Comparison of ENCODE assay signal across 16 cellular contexts in the genomic region with DNA sequence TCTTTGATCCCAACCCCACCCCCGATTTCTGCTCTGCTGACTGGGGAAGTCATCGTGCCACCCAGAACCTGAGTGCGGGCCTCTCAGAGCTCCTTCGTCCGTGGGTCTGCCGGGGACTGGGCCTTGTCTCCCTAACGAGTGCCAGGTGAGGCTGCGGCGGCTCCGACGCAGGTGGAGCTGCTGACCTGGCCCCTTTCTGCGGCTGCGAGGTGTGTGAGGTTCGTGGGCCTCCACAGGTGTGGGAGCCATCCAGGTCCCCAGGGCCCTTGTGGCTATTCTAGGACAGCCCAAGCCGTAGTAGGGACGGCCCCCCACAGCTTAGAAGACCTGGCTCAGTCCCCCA. TPM values are rescaled to one million over a fixed set of nuclear protein-coding genes. Genes with fewer than 3 reads are reported as not detected.
DNase-seq lines count a peak whose midpoint lies in the region; FAIRE-seq and TF ChIP-seq lines count a peak whose summit lies in the region.
"Had no signal": no experiment of that assay in that cellular context is flagged by ENCODE, and none has a peak within 500 bp of the region (broad histone marks: within the 10 kb centered on the region; RNA-seq: fewer than 3 reads in every experiment).

No MANE protein-coding gene starts in this region.

- no peak overlapping the region for H2BK120ac ChIP-seq in neuronal stem cell (ENCODE audit: low read depth, low read length)

- no peak overlapping the region for H3K18ac ChIP-seq in neuronal stem cell (ENCODE audit: low read length)

- no peak for FAIRE-seq in kidney (lab: Jason Lieb, UNC)

- H4K8ac ChIP-seq in neuronal stem cell (ENCODE audit: low read depth, low read length), result no peak overlapping the region

- H3K4me3 Mint-ChIP-seq in CD14-positive monocyte (no peak overlapping the region), IgD-negative memory B cell (peak overlapping the region; percentile 41 to 86 (median 66))

- peaks cover 0 to 2% (median 0%) of the 10 kb centered on the region in 7 donors for H3K9me3 Mint-ChIP-seq in CD14-positive monocyte
- H3K9me3 Mint-ChIP-seq in IgD-negative memory B cell, result no peaks in the 10 kb centered on the region

- H3K4me3 ChIP-seq in endocrine pancreas (ENCODE audit: control insufficient read depth, insufficient read depth, low read length) (no peak overlapping the region), neuronal stem cell (ENCODE audit: low read length in 2 of 2) (no peak overlapping the region), prostate gland (no peak overlapping the region), kidney (ENCODE audit: low read length in 2 of 2) (peak overlapping the region in 1 of 2 donors; percentile 70)

- intact Hi-C loops in CD14-positive monocyte (cut with micrococcal nuclease) (loop anchor here in 1 of 2 donors (5.0 kb wide), 1 partner anchor 35 kb away; no protein-coding TSS in a partner anchor), prostate gland (cut with DNase I) (no loop called here), kidney (cut with DNase I) (no loop called here)

- H3K27me3 ChIP-seq in endocrine pancreas (ENCODE audit: control insufficient read depth, insufficient read depth, low read length) (no peaks in the 10 kb centered on the region), neuronal stem cell (ENCODE audit: control insufficient read depth in 3 of 3, insufficient read depth in 3 of 3, low read depth in 1 of 3, low read length in 3 of 3) (no peaks in the 10 kb centered on the region), prostate gland (replicated peaks; ENCODE audit: insufficient read depth) (no peaks in the 10 kb centered on the region)
- H3K27me3 ChIP-seq: transverse colon had no signal

- H3K36me3 Mint-ChIP-seq in CD14-positive monocyte (peaks cover 34 to 47% of the 10 kb centered on the region in 2 donors), IgD-negative memory B cell (no peaks in the 10 kb centered on the region)

- H3K27me3 Mint-ChIP-seq in CD14-positive monocyte (ENCODE audit: low read depth in 3 of 3) (no peaks in the 10 kb centered on the region), IgD-negative memory B cell (no peaks in the 10 kb centered on the region)

- H3K9me3 ChIP-seq in endocrine pancreas (ENCODE audit: control insufficient read depth, low read length) (no peaks in the 10 kb centered on the region), neuronal stem cell (replicated peaks in 1 of 2; ENCODE audit: control insufficient read depth in 2 of 2, insufficient read depth in 1 of 2, low read depth in 1 of 2, low read length in 2 of 2) (no peaks in the 10 kb centered on the region), prostate gland (no peaks in the 10 kb centered on the region), kidney (ENCODE audit: control insufficient read depth in 1 of 2, low read length in 2 of 2) (no peaks in the 10 kb centered on the region)
- H3K9me3 ChIP-seq: transverse colon had no signal

- H3K36me3 ChIP-seq in endocrine pancreas (ENCODE audit: control insufficient read depth, insufficient read depth, low read length), result peaks cover 4% of the 10 kb centered on the region
- peaks cover 46 to 71% of the 10 kb centered on the region in 2 donors for H3K36me3 ChIP-seq in neuronal stem cell (replicated peaks in 1 of 2; ENCODE audit: control insufficient read depth in 2 of 2, insufficient read depth in 2 of 2, low read length in 2 of 2)
- peaks cover 15 to 21% of the 10 kb centered on the region in 2 donors for H3K36me3 ChIP-seq in prostate gland
- H3K36me3 ChIP-seq in kidney (ENCODE audit: control insufficient read depth in 1 of 2, insufficient read depth in 2 of 2, low read length in 2 of 2), result peaks cover 16 to 21% of the 10 kb centered on the region in 2 donors

- WGBS in neuronal stem cell (ENCODE audit: extremely low coverage in 2 of 2, insufficient read length in 2 of 2, insufficient replicate concordance in 1 of 2), 2 donors, result no CpG with 5 or more reads among the region's 16 CpGs
- WGBS in prostate gland, result 58% methylated on average over 13 of the region's 16 CpGs

- H2BK12ac ChIP-seq in neuronal stem cell (ENCODE audit: low read length), result no peak overlapping the region

- DNase-seq in CD14-positive monocyte (ENCODE audit: low spot score) (no peak), neuronal stem cell (ENCODE audit: low spot score) (no peak), DMS53 treated with DMSO at 0.1 percent for 48 hours (lab: John Stamatoyannopoulos, UW; ENCODE audit: unreplicated experiment) (no peak), prostate gland (ENCODE audit: low spot score) (no peak), kidney (no peak), NCI-H2081 (lab: John Stamatoyannopoulos, UW) (no peak)
- DNase-seq: activated CD8-positive, alpha-beta memory T cell treated with anti-CD3 and anti-CD28 coated beads, Interleukin-2, amount 50 U/mL, for 4 hours; DMS79; hypothalamus; stimulated activated CD4-positive, alpha-beta T cell treated with anti-CD3 and anti-CD28 coated beads, Interleukin-4, amount 100 ng/mL, for 4 hours; SW 1271; transverse colon had no signal

- H3K4ac ChIP-seq in neuronal stem cell (ENCODE audit: low read length), result no peak overlapping the region

- no peak overlapping the region for H2BK15ac ChIP-seq in neuronal stem cell (ENCODE audit: low read length)

- no peak for TF ChIP-seq POLR2A in prostate gland (IDR thresholded peaks at IDR 0.05)

- H3K14ac ChIP-seq in neuronal stem cell (ENCODE audit: low read length), result no peak overlapping the region

- H3K4me1 Mint-ChIP-seq in CD14-positive monocyte (peaks cover 31% of the 10 kb centered on the region), IgD-negative memory B cell (peaks cover 14 to 16% (median 15%) of the 10 kb centered on the region in 3 donors)

- no peak overlapping the region for H3K4me2 ChIP-seq in neuronal stem cell (ENCODE audit: insufficient read depth, low read length, poor library complexity, severe bottlenecking)

- H2AK5ac ChIP-seq in neuronal stem cell (ENCODE audit: low read depth, low read length), result no peak overlapping the region

- H3K79me1 ChIP-seq in neuronal stem cell (ENCODE audit: low read depth, low read length), result peaks cover 33% of the 10 kb centered on the region

- no peak overlapping the region for H2AFZ ChIP-seq in neuronal stem cell (ENCODE audit: low read length)

- H3K27ac Mint-ChIP-seq in CD14-positive monocyte (peak overlapping the region in 4 of 7 donors; percentile 43 to 69 (median 58)), IgD-negative memory B cell (peak overlapping the region in 2 of 3 donors; percentile 59 to 93)

- H3K9ac ChIP-seq in endocrine pancreas (ENCODE audit: control insufficient read depth, insufficient read depth, low read length), result peak overlapping the region; percentile 31
- peak overlapping the region; percentile 21 for H3K9ac ChIP-seq in neuronal stem cell (ENCODE audit: low read depth, low read length, poor library complexity)
- H3K9ac ChIP-seq in kidney (ENCODE audit: low read length in 2 of 2), result peak overlapping the region in 1 of 2 donors; percentile 34

- H4K91ac ChIP-seq in neuronal stem cell (ENCODE audit: low read depth, low read length, poor library complexity), result no peak overlapping the region

- TF ChIP-seq CTCF in CD14-positive monocyte (IDR thresholded peaks at IDR 0.05) (no peak), prostate gland (IDR thresholded peaks at IDR 0.05) (no peak), kidney (IDR thresholded peaks at IDR 0.05; ENCODE audit: borderline replicate concordance, extremely low read depth, insufficient read depth) (no peak)

- H3K27ac ChIP-seq in neuronal stem cell (replicated peaks; ENCODE audit: low read length) (no peak overlapping the region), prostate gland (no peak overlapping the region), kidney (ENCODE audit: low read depth in 2 of 2, low read length in 2 of 2) (peak overlapping the region in 1 of 2 donors; percentile 32)

- H3K23ac ChIP-seq in neuronal stem cell (ENCODE audit: low read depth, low read length, poor library complexity), result no peak overlapping the region

- no peak overlapping the region for H2BK5ac ChIP-seq in neuronal stem cell (ENCODE audit: low read length)

- H3K4me1 ChIP-seq in endocrine pancreas (ENCODE audit: control insufficient read depth, insufficient read depth, low read length) (no peaks in the 10 kb centered on the region), neuronal stem cell (ENCODE audit: control insufficient read depth in 2 of 2, insufficient read depth in 1 of 2, low read depth in 1 of 2, low read length in 2 of 2) (peaks cover 12 to 13% of the 10 kb centered on the region in 2 donors), prostate gland (replicated peaks) (peaks cover 19% of the 10 kb centered on the region), kidney (ENCODE audit: control insufficient read depth in 1 of 2, insufficient read depth in 1 of 2, low read depth in 1 of 2, low read length in 2 of 2) (peaks cover 10 to 29% of the 10 kb centered on the region in 2 donors)

RNA-seq across cellular contexts. Expression of a gene that starts 3.0 kb away (rescaled TPM):
- 10 to 100 TPM; 76.8 to 88.8 TPM for polyA plus RNA-seq in CD14-positive monocyte
- 165 TPM for polyA plus RNA-seq in IgD-negative memory B cell
- 253 TPM for polyA plus RNA-seq in neuronal stem cell (2013, experiment 1 of 2)
- polyA plus RNA-seq in neuronal stem cell (2013, experiment 2 of 2), result 258 TPM
- 100 to 1,000 TPM in 1 of 2 donors, 10 to 100 TPM in 1; 58.2 to 110 TPM for total RNA-seq in prostate gland
- 97.1 TPM for total RNA-seq in kidney
- 62.2 TPM for polyA plus RNA-seq in kidney (ENCODE audit: insufficient read depth, low read depth, low replicate concordance)

RNA-seq across cellular contexts. Expression of a gene that starts 21.0 kb away (rescaled TPM):
- polyA plus RNA-seq in CD14-positive monocyte (not detected), IgD-negative memory B cell (26.0 TPM), kidney (ENCODE audit: insufficient read depth, low read depth, low replicate concordance) (8.2 TPM)
- 3.1 TPM for polyA plus RNA-seq in neuronal stem cell (2013, experiment 1 of 2)
- 2.9 TPM for polyA plus RNA-seq in neuronal stem cell (2013, experiment 2 of 2)
- total RNA-seq in prostate gland (10 to 100 TPM; 12.1 to 41.6 TPM), kidney (8.0 TPM)

RNA-seq across cellular contexts. Expression of a gene that starts 39.2 kb away (rescaled TPM):
- polyA plus RNA-seq in CD14-positive monocyte, result 10 to 100 TPM; 48.2 to 73.1 TPM
- polyA plus RNA-seq in IgD-negative memory B cell, result 116 TPM
- polyA plus RNA-seq in neuronal stem cell (2013, experiment 1 of 2), result 32.4 TPM
- polyA plus RNA-seq in neuronal stem cell (2013, experiment 2 of 2), result 29.6 TPM
- total RNA-seq in prostate gland, result 100 to 1,000 TPM; 108 to 148 TPM
- total RNA-seq in kidney, result 44.8 TPM
- 95.4 TPM for polyA plus RNA-seq in kidney (ENCODE audit: insufficient read depth, low read depth, low replicate concordance)

RNA-seq across cellular contexts. Expression of a gene that starts 39.3 kb away (rescaled TPM):
- polyA plus RNA-seq in CD14-positive monocyte (10 to 100 TPM; 74.7 to 82.5 TPM), IgD-negative memory B cell (55.9 TPM), kidney (ENCODE audit: insufficient read depth, low read depth, low replicate concordance) (138 TPM)
- polyA plus RNA-seq in neuronal stem cell (2013, experiment 1 of 2), result 14.7 TPM
- 13.2 TPM for polyA plus RNA-seq in neuronal stem cell (2013, experiment 2 of 2)
- total RNA-seq in prostate gland (100 to 1,000 TPM in 1 of 2 donors, 10 to 100 TPM in 1; 99.6 to 132 TPM), kidney (88.7 TPM)

RNA-seq across cellular contexts. Expression of a gene that starts 56.6 kb away (rescaled TPM):
- polyA plus RNA-seq in CD14-positive monocyte (not detected), IgD-negative memory B cell (not detected), kidney (ENCODE audit: insufficient read depth, low read depth, low replicate concordance) (not detected)
- 0.06 TPM for polyA plus RNA-seq in neuronal stem cell (2013, experiment 1 of 2)
- polyA plus RNA-seq in neuronal stem cell (2013, experiment 2 of 2), result not detected
- total RNA-seq in prostate gland (1 to 10 TPM in 1 of 2 donors, under 1 TPM in 1; 0.82 to 1.9 TPM), kidney (7.9 TPM)
- total RNA-seq: chondrocyte, NCI-H460 had no signal

Comparison
In these comparisons a context has a peak if more than half of its experiments do, and no peak if none do; other contexts are left out.
1. H3K4me3 Mint-ChIP-seq: peak in IgD-negative memory B cell (4 of 4); none in CD14-positive monocyte (0 of 2).